ENCODE assay signal across 22 cellular contexts in genomic region chr4:151946718-151947117, GRCh38.
DNase-seq lines count a peak whose midpoint lies in the region; ATAC-seq, FAIRE-seq and TF ChIP-seq lines count a peak whose summit lies in the region.
"Had no signal": no experiment of that assay in that cellular context is flagged by ENCODE, and none has a peak within 500 bp of the region (broad histone marks: within the 10 kb centered on the region; RNA-seq: fewer than 3 reads in every experiment).

No MANE protein-coding gene starts in this region.

- H4K20me1 ChIP-seq in DND-41 (ENCODE audit: insufficient read depth, low read length): no peaks in the 10 kb centered on the region
- no peaks in the 10 kb centered on the region for H4K20me1 ChIP-seq in K562 (replicated peaks; ENCODE audit: control insufficient read depth, insufficient read depth, low read length)
- H4K20me1 ChIP-seq: BLaER1 treated with 17β-estradiol and CSF1 and Interleukin-3, amounts not matched to agents 10 nM and 100 nM had no signal

- CTCF ChIA-PET in A549 (lab: Yijun Ruan, JAX): no interaction called here
- CTCF ChIA-PET in K562 (lab: Yijun Ruan, JAX; ENCODE audit: low intra/inter-chr PET ratio): no interaction called here

- no peaks in the 10 kb centered on the region for H3K9me1 ChIP-seq in K562 (ENCODE audit: control insufficient read depth, insufficient read depth, low read length)

- no peaks in the 10 kb centered on the region for H3K4me1 ChIP-seq in A549
- H3K4me1 ChIP-seq in DND-41 (ENCODE audit: insufficient read depth, low read length): no peaks in the 10 kb centered on the region
- H3K4me1 ChIP-seq in K562 (replicated peaks in 1 of 2; ENCODE audit: control insufficient read depth in 2 of 2, insufficient read depth in 2 of 2, low read length in 2 of 2): no peaks in the 10 kb centered on the region
- H3K4me1 ChIP-seq: BE2C, Caco-2 had no signal

- H3K9me3 ChIP-seq in A549 (peaks cover 7% of the 10 kb centered on the region; the same call in 1 of the 3 replicates), DND-41 (ENCODE audit: insufficient read depth, low read length, severe bottlenecking) (peaks cover 35% of the 10 kb centered on the region), K562 (replicated peaks; ENCODE audit: control insufficient read depth, insufficient read depth, low read depth, low read length) (no peaks in the 10 kb centered on the region)

- DNase-seq in A549 (ENCODE audit: low read depth in 1 of 2, low spot score in 1 of 2) (no peak), DND-41 (peak; percentile 22), K562 (ENCODE audit: extremely low read depth in 1 of 4, low spot score in 3 of 4) (no peak), NCI-H1694 (lab: John Stamatoyannopoulos, UW) (no peak)
- DNase-seq: ACHN; BE2C; Caco-2; Calu3; CD4-positive, alpha-beta T cell; CD8-positive, alpha-beta T cell; DMS79 treated with DMSO at 0.1 percent for 48 hours; EL; GDM1 had no signal

- H3K27ac ChIP-seq in A549 (no peak overlapping the region), DND-41 (ENCODE audit: low read length) (no peak overlapping the region), K562 (ENCODE audit: extremely low read depth, low read depth, low read length) (no peak overlapping the region)
- H3K27ac ChIP-seq: 22Rv1; BLaER1 treated with 17β-estradiol and CSF1 and Interleukin-3, amounts not matched to agents 10 nM and 100 nM; C4-2B had no signal

- H3K4me3 ChIP-seq in A549 (no peak overlapping the region), DND-41 (ENCODE audit: low read depth in 1 of 2, low read length in 2 of 2) (no peak overlapping the region), K562 (no peak overlapping the region)
- H3K4me3 ChIP-seq: GM12878 had no signal

- BruUV-seq in K562 (replicated peaks; lab: Mats Ljungman, UMichigan): no TSS peak

- intact Hi-C loops in K562 (cut with micrococcal nuclease): no loop called here

- WGBS in A549 (ENCODE audit: missing lambda C conversion rate): 14% methylated on average over 1 of the region's 2 CpGs
- WGBS in K562 (ENCODE audit: insufficient coverage, low coverage, missing lambda C conversion rate): 0% methylated on average over 2 of the region's 2 CpGs

- TF ChIP-seq EP300 in A549 (IDR thresholded peaks at IDR 0.05) (no peak), K562 (IDR thresholded peaks at IDR 0.05; ENCODE audit: low read length) (no peak)

- TF ChIP-seq POLR2A in A549 (IDR thresholded peaks at IDR 0.05; ENCODE audit: low read length): no peak
- TF ChIP-seq POLR2A in K562 (conservative IDR thresholded peaks at IDR 0.05): no peak

- in situ Hi-C loops in K562 (cut with MboI): no loop called here

- FAIRE-seq in A549 (lab: Jason Lieb, UNC) (no peak), K562 (lab: Jason Lieb, UNC) (no peak)
- FAIRE-seq: D721Med, GM12878, GM12892, GM18507 had no signal

- H3K27me3 ChIP-seq in DND-41 (ENCODE audit: insufficient read depth, low read length, poor library complexity) (no peaks in the 10 kb centered on the region), K562 (ENCODE audit: control insufficient read depth in 2 of 2, insufficient read depth in 2 of 2, low read length in 2 of 2) (no peaks in the 10 kb centered on the region)
- H3K27me3 ChIP-seq: BE2C; BLaER1 treated with 17β-estradiol and CSF1 and Interleukin-3, amounts not matched to agents 10 nM and 100 nM had no signal

- H3K4me2 ChIP-seq in A549 (no peak overlapping the region), DND-41 (ENCODE audit: insufficient read depth, low read length) (no peak overlapping the region), K562 (ENCODE audit: insufficient read depth, low read length) (no peak overlapping the region)
- H3K4me2 ChIP-seq: BLaER1 treated with 17β-estradiol and CSF1 and Interleukin-3, amounts not matched to agents 10 nM and 100 nM had no signal

- ATAC-seq in A549 (no peak), DND-41 (ENCODE audit: insufficient read depth, low read depth) (no peak), K562 (no peak), GM19455 (IDR thresholded peaks at IDR 0.05; ENCODE audit: unreplicated experiment) (no peak), HG03196 (IDR thresholded peaks at IDR 0.05; ENCODE audit: unreplicated experiment) (no peak)
- ATAC-seq: CD8-positive, alpha-beta T cell; GM12878 had no signal

- H3K9ac ChIP-seq in DND-41 (ENCODE audit: low read depth, low read length): no peak overlapping the region
- no peak overlapping the region for H3K9ac ChIP-seq in K562 (ENCODE audit: insufficient read depth in 1 of 2, low read depth in 2 of 2, low read length in 2 of 2)
- H3K9ac ChIP-seq: BLaER1 treated with 17β-estradiol and CSF1 and Interleukin-3, amounts not matched to agents 10 nM and 100 nM had no signal

- H3K36me3 ChIP-seq in DND-41 (ENCODE audit: insufficient read depth, low read length) (no peaks in the 10 kb centered on the region), K562 (ENCODE audit: control insufficient read depth, insufficient read depth, low read length) (no peaks in the 10 kb centered on the region)
- H3K36me3 ChIP-seq: BE2C had no signal

- TF ChIP-seq RAD21 in A549 (conservative IDR thresholded peaks at IDR 0.05 in 1 of 2, IDR thresholded peaks at IDR 0.05 in 1 of 2) (no peak), K562 (CRISPR knock-in tag; conservative IDR thresholded peaks at IDR 0.05 in 1 of 2, IDR thresholded peaks at IDR 0.05 in 1 of 2) (no peak)

- TF ChIP-seq CTCF in A549 (IDR thresholded peaks at IDR 0.05) (no peak), DND-41 (IDR thresholded peaks at IDR 0.05; ENCODE audit: borderline replicate concordance, extremely low read depth, low read length, poor library complexity, severe bottlenecking) (no peak), K562 (IDR thresholded peaks at IDR 0.05 in 2 of 3, conservative IDR thresholded peaks at IDR 0.05 in 1 of 3; ENCODE audit: insufficient read depth in 2 of 3, low read depth in 1 of 3, low read length in 3 of 3) (no peak)

- POLR2A ChIA-PET in A549 (lab: Yijun Ruan, JAX) (no interaction called here), K562 (lab: Yijun Ruan, JAX) (no interaction called here)

- no peaks in the 10 kb centered on the region for H3K79me2 ChIP-seq in DND-41 (ENCODE audit: insufficient read depth, low read length)
- H3K79me2 ChIP-seq in K562 (ENCODE audit: control insufficient read depth, insufficient read depth, low read length): no peaks in the 10 kb centered on the region

- no peak overlapping the region for H2AFZ ChIP-seq in DND-41 (ENCODE audit: low read depth, low read length)
- H2AFZ ChIP-seq in K562 (ENCODE audit: low read depth, low read length): no peak overlapping the region

TF ChIP-seq in A549, 52 proteins besides CTCF, POLR2A, EP300 and RAD21:
- TF ChIP-seq HOXB13 (CRISPR knock-in tag; IDR thresholded peaks at IDR 0.05; ENCODE audit: low read depth): no peak
- TF ChIP-seq ZFP36 (IDR thresholded peaks at IDR 0.05; ENCODE audit: borderline replicate concordance, partially characterized antibody): peak; percentile 89

TF ChIP-seq in K562, 482 proteins besides CTCF, POLR2A, EP300 and RAD21:
- no peak for TF ChIP-seq ZC3H8 (IDR thresholded peaks at IDR 0.05)
- no peak for TF ChIP-seq POLR2AphosphoS5 (IDR thresholded peaks at IDR 0.05; ENCODE audit: control insufficient read depth, insufficient read depth, low read depth, low read length)
- peak; percentile 74 for TF ChIP-seq ZFP36 (IDR thresholded peaks at IDR 0.05; ENCODE audit: low read depth, low read length, partially characterized antibody)

Comparison
In these comparisons a context has a peak if more than half of its experiments do, and no peak if none do; other contexts are left out.
1. Of the 35 proteins assayed by ChIP-seq in both K562 and A549: peak only in K562: none; only in A549: none; in both: ZFP36; in neither: 34.